In the genomic region with DNA sequence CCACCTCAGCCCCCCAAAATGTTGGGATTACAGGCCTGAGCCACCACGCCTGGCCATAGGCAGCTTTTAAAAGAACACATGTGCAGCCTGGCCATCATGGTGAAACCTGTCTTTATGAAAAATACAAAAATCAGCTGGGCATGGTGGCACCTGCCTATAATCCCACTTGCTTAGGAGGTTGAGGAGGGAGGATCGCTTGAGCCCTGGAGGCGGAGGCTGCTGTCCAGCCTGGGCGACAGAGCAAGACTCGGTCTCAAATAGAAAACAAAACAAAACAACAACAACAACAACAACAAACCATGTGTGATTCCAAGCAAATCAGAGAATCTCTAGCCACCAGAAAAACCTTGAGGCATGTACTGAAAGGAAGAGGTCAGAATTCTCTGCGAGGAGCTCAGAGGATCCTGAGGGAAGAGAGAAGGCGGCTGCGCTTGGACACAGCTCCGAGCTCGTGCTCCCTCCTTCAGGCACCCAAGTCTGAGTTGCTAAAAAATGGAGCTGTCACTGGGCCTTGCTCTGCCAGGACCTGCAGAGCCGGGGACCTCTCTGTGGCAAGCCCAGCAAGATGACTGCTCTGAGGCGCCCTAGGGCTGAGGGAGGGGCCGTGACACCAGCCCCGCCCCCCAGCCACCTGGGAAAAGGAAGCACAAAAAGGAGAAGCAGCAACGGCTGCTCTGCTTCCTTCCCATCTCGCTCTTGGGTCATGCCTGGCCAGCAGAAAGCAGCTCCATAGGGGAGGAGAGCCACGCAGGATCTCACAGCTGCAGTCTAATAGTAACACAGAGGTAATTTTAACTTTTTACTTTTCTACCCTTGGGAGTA, we compare ENCODE assay signal across 8 cellular contexts. TPM values are rescaled to one million over a fixed set of nuclear protein-coding genes. Genes with fewer than 3 reads are reported as not detected.
DNase-seq lines count a peak whose midpoint lies in the region; ATAC-seq and TF ChIP-seq lines count a peak whose summit lies in the region.

A gene (plus strand): TSS at position 677 of the 822 bp plus-strand sequence. CDS start 1,941 bp downstream, outside the sequence.

- H3K27me3 Mint-ChIP-seq in activated CD8-positive, alpha-beta T cell treated with anti-CD3 and anti-CD28 coated beads, Interleukin-2, amount 10 ng/mL, durations not matched to agents 7 days and 5 days (ENCODE audit: low read depth) = no peaks in the 10 kb centered on the region
- no peaks in the 10 kb centered on the region for H3K27me3 Mint-ChIP-seq in glutamatergic neuron (ENCODE audit: unreplicated experiment)

- H3K4me3 Mint-ChIP-seq in activated CD8-positive, alpha-beta T cell treated with anti-CD3 and anti-CD28 coated beads, Interleukin-2, amount 10 ng/mL, durations not matched to agents 7 days and 5 days = peak within 1 kb of the TSS; percentile 84
- no peak within 1 kb of the TSS for H3K4me3 Mint-ChIP-seq in glutamatergic neuron (ENCODE audit: unreplicated experiment)

- DNase-seq in GDM1 (lab: John Stamatoyannopoulos, UW) (peak; percentile 93), Kasumi-1 (lab: John Stamatoyannopoulos, UW) (peak; percentile 92 to 96), glutamatergic neuron (peak; percentile 62), NCI-H526 treated with DMSO at 0.1 percent for 48 hours (lab: John Stamatoyannopoulos, UW) (no peak), NCI-H1930 (lab: John Stamatoyannopoulos, UW) (no peak)
- DNase-seq in activated CD8-positive, alpha-beta T cell treated with anti-CD3 and anti-CD28 coated beads, Interleukin-2, amount 10 ng/mL, durations not matched to agents 7 days and 5 days = peak; percentile 70

- CTCF ChIA-PET in activated CD8-positive, alpha-beta T cell treated with anti-CD3 and anti-CD28 coated beads, Interleukin-2, amount 10 ng/mL, durations not matched to agents 7 days and 5 days (lab: Charles Lee) = interaction anchor here (0.6 to 1.6 kb wide), 5 partner anchors 18 to 121 kb away, joined by 3 to 5 read pairs (median 3); no protein-coding TSS in a partner anchor

- peak within 1 kb of the TSS in 6 of 7 experiments; percentile 10 to 23 (median 16) for H3K4me3 ChIP-seq in skin epidermis

- POLR2A ChIA-PET in activated CD8-positive, alpha-beta T cell treated with anti-CD3 and anti-CD28 coated beads, Interleukin-2, amount 10 ng/mL, durations not matched to agents 7 days and 5 days (lab: Charles Lee) = no interaction called here

- H3K27ac Mint-ChIP-seq in activated CD8-positive, alpha-beta T cell treated with anti-CD3 and anti-CD28 coated beads, Interleukin-2, amount 10 ng/mL, durations not matched to agents 7 days and 5 days = peak within 1 kb of the TSS; percentile 65
- no peak within 1 kb of the TSS for H3K27ac Mint-ChIP-seq in glutamatergic neuron (ENCODE audit: unreplicated experiment)

- peak within 1 kb of the TSS in 14 of 21 experiments; percentile 4 to 82 (median 50) for H3K27ac ChIP-seq in skin epidermis

- TF ChIP-seq CTCF in glutamatergic neuron (IDR thresholded peaks at IDR 0.05; ENCODE audit: partially characterized antibody, unreplicated experiment) = no peak

- ATAC-seq in GM21723 (IDR thresholded peaks at IDR 0.05; ENCODE audit: unreplicated experiment) = peak; percentile 97
- peak; percentile 91 for ATAC-seq in activated CD8-positive, alpha-beta T cell treated with anti-CD3 and anti-CD28 coated beads, Interleukin-2, amount 10 ng/mL, durations not matched to agents 7 days and 5 days

- no peaks in the 10 kb centered on the region for H3K36me3 Mint-ChIP-seq in activated CD8-positive, alpha-beta T cell treated with anti-CD3 and anti-CD28 coated beads, Interleukin-2, amount 10 ng/mL, durations not matched to agents 7 days and 5 days (ENCODE audit: low read depth)
- no peaks in the 10 kb centered on the region for H3K36me3 Mint-ChIP-seq in glutamatergic neuron (ENCODE audit: unreplicated experiment)

- H3K9me3 Mint-ChIP-seq in activated CD8-positive, alpha-beta T cell treated with anti-CD3 and anti-CD28 coated beads, Interleukin-2, amount 10 ng/mL, durations not matched to agents 7 days and 5 days (ENCODE audit: insufficient read depth) = no peaks in the 10 kb centered on the region
- peaks cover 1% of the 10 kb centered on the region for H3K9me3 Mint-ChIP-seq in glutamatergic neuron (ENCODE audit: unreplicated experiment)

- H3K4me1 Mint-ChIP-seq in activated CD8-positive, alpha-beta T cell treated with anti-CD3 and anti-CD28 coated beads, Interleukin-2, amount 10 ng/mL, durations not matched to agents 7 days and 5 days (ENCODE audit: low read depth) = peaks cover 20% of the 10 kb centered on the region
- H3K4me1 Mint-ChIP-seq in glutamatergic neuron (ENCODE audit: low read depth, unreplicated experiment) = peaks cover 1% of the 10 kb centered on the region

RNA-seq across cellular contexts. Expression of the gene that starts here (rescaled TPM):
- 1 to 10 TPM; 1.9 TPM for total RNA-seq in activated CD8-positive, alpha-beta T cell treated with anti-CD3 and anti-CD28 coated beads, Interleukin-2, amount 10 ng/mL, durations not matched to agents 7 days and 5 days
- not detected for total RNA-seq in glutamatergic neuron (ENCODE audit: unreplicated experiment)

Comparison
In these comparisons a context has a peak if more than half of its experiments do, and no peak if none do; other contexts are left out.
1. Peak in DNase-seq in glutamatergic neuron; RNA of the gene not detected or under 1 TPM.
2. DNase-seq: peak in GDM1 (single experiment), Kasumi-1 (2 of 2) and activated CD8-positive, alpha-beta T cell treated with anti-CD3 and anti-CD28 coated beads, Interleukin-2, amount 10 ng/mL, durations not matched to agents 7 days and 5 days (single experiment); none in NCI-H526 treated with DMSO at 0.1 percent for 48 hours (single experiment) and NCI-H1930 (0 of 2).